Comparison of ENCODE assay signal across 9 cellular contexts in the genomic region with DNA sequence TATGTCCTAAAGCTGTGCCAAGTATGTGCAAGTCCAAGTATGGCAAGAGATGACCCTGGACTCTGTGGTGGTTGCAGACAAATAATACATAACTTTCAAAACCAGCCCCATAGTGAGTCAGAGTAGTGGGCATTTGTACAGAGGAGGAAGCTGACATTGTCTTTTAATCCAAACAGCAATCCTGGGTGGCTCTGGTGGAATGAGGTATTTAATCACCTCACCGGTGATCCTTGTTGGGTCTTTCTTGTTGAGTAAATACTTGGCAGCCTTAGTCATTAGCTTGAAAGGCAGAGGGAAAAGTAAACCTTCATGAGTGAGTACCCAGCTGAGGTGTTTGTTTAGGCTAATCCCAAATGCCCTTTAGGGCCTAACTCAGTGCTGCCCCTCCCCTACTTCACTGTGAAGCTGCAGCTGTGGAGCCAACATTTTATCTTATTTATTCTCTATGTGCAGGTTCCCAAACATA.
A peak's percentile ranks its signal among the peaks of the same experiment; 100 is the strongest.
DNase-seq lines count a peak whose midpoint lies in the region; ATAC-seq and TF ChIP-seq lines count a peak whose summit lies in the region.
"Had no signal": no experiment of that assay in that cellular context is flagged by ENCODE, and none has a peak within 500 bp of the region (broad histone marks: within the 10 kb centered on the region; RNA-seq: fewer than 3 reads in every experiment).

No MANE protein-coding gene starts in this region.

- H4K8ac ChIP-seq in mesendoderm (ENCODE audit: low read depth, low read length): no peak overlapping the region

- no peak for TF ChIP-seq CTCF in sigmoid colon (IDR thresholded peaks at IDR 0.05)

- H3K27ac ChIP-seq in mesendoderm (ENCODE audit: low read depth, low read length): no peak overlapping the region
- H3K27ac ChIP-seq in sigmoid colon: no peak overlapping the region
- H3K27ac ChIP-seq: parathyroid adenoma had no signal

- no peak overlapping the region for H2BK5ac ChIP-seq in mesendoderm (ENCODE audit: low read length)

- H2BK120ac ChIP-seq in mesendoderm (ENCODE audit: low read depth, low read length): no peak overlapping the region

- H2AK5ac ChIP-seq in mesendoderm (ENCODE audit: low read length): no peak overlapping the region

- H3K23ac ChIP-seq in mesendoderm (ENCODE audit: low read length): no peak overlapping the region

- peak; percentile 70 for DNase-seq in DMS79 treated with DMSO at 0.1 percent for 48 hours (lab: John Stamatoyannopoulos, UW)
- peak; percentile 65 for DNase-seq in NCI-H187 treated with DMSO at 0.1 percent for 48 hours (lab: John Stamatoyannopoulos, UW)
- peak; percentile 88 for DNase-seq in astrocyte of the hippocampus (ENCODE audit: low read depth, low spot score)
- DNase-seq in mesendoderm: peak; percentile 94
- DNase-seq in activated effector memory CD4-positive, alpha-beta T cell treated with Interleukin-2 at 50 U/mL for 16 hours: no peak
- no peak for DNase-seq in RPMI8226
- DNase-seq in sigmoid colon: no peak

- intact Hi-C loops in sigmoid colon (cut with DNase I): no loop called here

- H2BK15ac ChIP-seq in mesendoderm (replicated peaks; ENCODE audit: low read depth): no peak overlapping the region

- H3K36me3 ChIP-seq in mesendoderm (ENCODE audit: control insufficient read depth, insufficient read depth, low read length): no peaks in the 10 kb centered on the region
- no peaks in the 10 kb centered on the region for H3K36me3 ChIP-seq in sigmoid colon

- ATAC-seq in HG03521 (IDR thresholded peaks at IDR 0.05; ENCODE audit: unreplicated experiment): no peak

- H3K4me2 ChIP-seq in mesendoderm (ENCODE audit: low read length): no peak overlapping the region

- TF ChIP-seq POLR2A in sigmoid colon (IDR thresholded peaks at IDR 0.05): no peak

- no CpG with 5 or more reads among the region's 1 CpG for WGBS in mesendoderm (ENCODE audit: extremely low coverage, insufficient coverage, low lambda C conversion rate)
- WGBS in sigmoid colon, 2 donors: 10 to 56% methylated on average over 1 of the region's 1 CpG

- H3K4me3 ChIP-seq in mesendoderm (ENCODE audit: low read length) (no peak overlapping the region), sigmoid colon (no peak overlapping the region)

- TF ChIP-seq EP300 in sigmoid colon (IDR thresholded peaks at IDR 0.05): no peak

- no peak overlapping the region for H4K5ac ChIP-seq in mesendoderm (ENCODE audit: low read length)

- no peak overlapping the region for H3K18ac ChIP-seq in mesendoderm (ENCODE audit: low read length)

- H3K79me2 ChIP-seq in mesendoderm (ENCODE audit: control insufficient read depth, insufficient read depth, low read length): no peaks in the 10 kb centered on the region
- H3K79me2 ChIP-seq: parathyroid adenoma had no signal

- no peaks in the 10 kb centered on the region for H3K4me1 ChIP-seq in mesendoderm (ENCODE audit: control insufficient read depth, low read depth, low read length)
- H3K4me1 ChIP-seq in sigmoid colon: peaks cover 0 to 6% (median 0%) of the 10 kb centered on the region in 4 donors
- H3K4me1 ChIP-seq: parathyroid adenoma had no signal

- H3K27me3 ChIP-seq in mesendoderm (ENCODE audit: insufficient read depth, low read length, poor library complexity) (peaks cover 4% of the 10 kb centered on the region), sigmoid colon (no peaks in the 10 kb centered on the region)

- H3K9ac ChIP-seq in mesendoderm (ENCODE audit: low read length): no peak overlapping the region
- H3K9ac ChIP-seq: parathyroid adenoma had no signal

- no peak overlapping the region for H3K4ac ChIP-seq in mesendoderm (ENCODE audit: low read depth, low read length)

- H3K56ac ChIP-seq in mesendoderm (ENCODE audit: low read length): no peak overlapping the region

- no peaks in the 10 kb centered on the region for H3K79me1 ChIP-seq in mesendoderm (ENCODE audit: low read length)

- no peaks in the 10 kb centered on the region for H3K9me3 ChIP-seq in sigmoid colon

Comparison
In these comparisons a context has a peak if more than half of its experiments do, and no peak if none do; other contexts are left out.
1. DNase-seq: peak in DMS79 treated with DMSO at 0.1 percent for 48 hours (single experiment), NCI-H187 treated with DMSO at 0.1 percent for 48 hours (single experiment), astrocyte of the hippocampus (single experiment) and mesendoderm (single experiment); none in activated effector memory CD4-positive, alpha-beta T cell treated with Interleukin-2 at 50 U/mL for 16 hours (single experiment), RPMI8226 (single experiment) and sigmoid colon (single experiment).